In genomic region chr16:58685084-58685449, GRCh38 we compare ENCODE assay signal across 1 cellular context.
TF ChIP-seq lines count a peak whose summit lies in the region.

No MANE protein-coding gene starts in this region.

TF ChIP-seq in HepG2, 621 proteins besides CTCF, POLR2A, EP300 and RAD21 (continues in another document):
- no peak for TF ChIP-seq ZNF503 (CRISPR knock-in tag; IDR thresholded peaks at IDR 0.05)
- no peak for TF ChIP-seq MAFK (conservative IDR thresholded peaks at IDR 0.05 in 1 of 2, IDR thresholded peaks at IDR 0.05 in 1 of 2; ENCODE audit: low read length in 2 of 2)
- TF ChIP-seq ZNF354B (CRISPR knock-in tag; IDR thresholded peaks at IDR 0.05), result 0 out of 2 replicates have a peak, but pooled peaks have one; percentile 40
- TF ChIP-seq CERS6 (CRISPR knock-in tag; IDR thresholded peaks at IDR 0.05), result no peak
- TF ChIP-seq, protein P1, sequence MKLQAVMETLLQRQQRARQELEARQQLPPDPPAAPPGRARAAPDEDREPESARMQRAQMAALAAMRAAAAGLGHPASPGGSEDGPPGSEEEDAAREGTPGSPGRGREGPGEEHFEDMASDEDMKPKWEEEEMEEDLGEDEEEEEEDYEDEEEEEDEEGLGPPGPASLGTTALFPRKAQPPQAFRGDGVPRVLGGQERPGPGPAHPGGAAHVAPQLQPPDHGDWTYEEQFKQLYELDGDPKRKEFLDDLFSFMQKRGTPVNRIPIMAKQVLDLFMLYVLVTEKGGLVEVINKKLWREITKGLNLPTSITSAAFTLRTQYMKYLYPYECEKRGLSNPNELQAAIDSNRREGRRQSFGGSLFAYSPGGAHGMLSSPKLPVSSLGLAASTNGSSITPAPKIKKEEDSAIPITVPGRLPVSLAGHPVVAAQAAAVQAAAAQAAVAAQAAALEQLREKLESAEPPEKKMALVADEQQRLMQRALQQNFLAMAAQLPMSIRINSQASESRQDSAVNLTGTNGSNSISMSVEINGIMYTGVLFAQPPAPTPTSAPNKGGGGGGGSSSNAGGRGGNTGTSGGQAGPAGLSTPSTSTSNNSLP (IDR thresholded peaks at IDR 0.05; ENCODE audit: low read depth, low read length), result no peak
- no peak for TF ChIP-seq KLF16 (CRISPR knock-in tag; IDR thresholded peaks at IDR 0.05)
- no peak for TF ChIP-seq ZNF30 (CRISPR knock-in tag; IDR thresholded peaks at IDR 0.05)
- TF ChIP-seq ZNF7 (CRISPR knock-in tag; IDR thresholded peaks at IDR 0.05), result 0 out of 2 replicates have a peak, but pooled peaks have one; percentile 25
- 0 out of 2 replicates have a peak, but pooled peaks have one; percentile 1 for TF ChIP-seq STAT6 (CRISPR knock-in tag; IDR thresholded peaks at IDR 0.05; ENCODE audit: borderline replicate concordance)
- TF ChIP-seq TRIM22 (IDR thresholded peaks at IDR 0.05), result no peak
- TF ChIP-seq TARDBP (CRISPR knock-in tag; IDR thresholded peaks at IDR 0.05), result peak; percentile 35; the same call in 1 of the 2 replicates
- no peak for TF ChIP-seq ETV6 (CRISPR knock-in tag; conservative IDR thresholded peaks at IDR 0.05)
- no peak for TF ChIP-seq PREB (CRISPR knock-in tag; IDR thresholded peaks at IDR 0.05)
- no peak for TF ChIP-seq KDM3A (CRISPR knock-in tag; IDR thresholded peaks at IDR 0.05; ENCODE audit: low read depth)
- 0 out of 2 replicates have a peak, but pooled peaks have one; percentile 16 for TF ChIP-seq ZNF710 (CRISPR knock-in tag; IDR thresholded peaks at IDR 0.05; ENCODE audit: borderline replicate concordance)
- no peak for TF ChIP-seq ZBTB20 (CRISPR knock-in tag; IDR thresholded peaks at IDR 0.05; ENCODE audit: borderline replicate concordance, low read depth)
- no peak for TF ChIP-seq ZNF234 (CRISPR knock-in tag; conservative IDR thresholded peaks at IDR 0.05)
- no peak for TF ChIP-seq FIP1L1 (IDR thresholded peaks at IDR 0.05; ENCODE audit: borderline replicate concordance, insufficient read depth, low read depth, low read length)
- no peak for TF ChIP-seq ZFP1 (CRISPR knock-in tag; IDR thresholded peaks at IDR 0.05)
- no peak for TF ChIP-seq SP140L (CRISPR knock-in tag; IDR thresholded peaks at IDR 0.05; ENCODE audit: borderline replicate concordance)
- no peak for TF ChIP-seq ZNF235 (CRISPR knock-in tag; IDR thresholded peaks at IDR 0.05; ENCODE audit: borderline replicate concordance)
- no peak for TF ChIP-seq ZNF761 (CRISPR knock-in tag; conservative IDR thresholded peaks at IDR 0.05)
- no peak for TF ChIP-seq ZNF407 (CRISPR knock-in tag; IDR thresholded peaks at IDR 0.05; ENCODE audit: not compliant biosample characterization)
- TF ChIP-seq ZNF382 (CRISPR knock-in tag; IDR thresholded peaks at IDR 0.05; ENCODE audit: borderline replicate concordance), result no peak
